ENCODE assay signal across 8 cellular contexts in genomic region chr5:54520438-54520846, GRCh38. TPM values are rescaled to one million over a fixed set of nuclear protein-coding genes. Genes with fewer than 3 reads are reported as not detected.
DNase-seq lines count a peak whose midpoint lies in the region; ATAC-seq and FAIRE-seq lines count a peak whose summit lies in the region.

No MANE protein-coding gene starts in this region.

- 4% methylated on average over 7 of the region's 7 CpGs for WGBS in mesenchymal stem cell

- H3K27me3 Mint-ChIP-seq in CD8-positive, alpha-beta memory T cell = no peaks in the 10 kb centered on the region

- H3K4me3 ChIP-seq in CD8-positive, alpha-beta memory T cell (ENCODE audit: low read length) = peak overlapping the region; percentile 68
- peak overlapping the region; percentile 26 to 95 for H3K4me3 ChIP-seq in mesenchymal stem cell (ENCODE audit: insufficient read depth in 1 of 2, low read depth in 1 of 2, low read length in 2 of 2)

- no peak overlapping the region for H2BK15ac ChIP-seq in mesenchymal stem cell (ENCODE audit: low read depth, poor library complexity, severe bottlenecking)

- H3K4ac ChIP-seq in mesenchymal stem cell (ENCODE audit: low read depth in 1 of 2, low read length in 2 of 2) = peak overlapping the region; percentile 85 to 86

- peaks cover 4 to 32% (median 5%) of the 10 kb centered on the region in 3 donors for H3K36me3 Mint-ChIP-seq in CD8-positive, alpha-beta memory T cell

- no peak overlapping the region for H2AFZ ChIP-seq in mesenchymal stem cell (ENCODE audit: low read depth, low read length)

- peak overlapping the region; percentile 86 to 97 (median 89) for H3K4me3 Mint-ChIP-seq in CD8-positive, alpha-beta memory T cell

- H3K18ac ChIP-seq in mesenchymal stem cell (ENCODE audit: low read depth in 1 of 2, low read length in 2 of 2) = peak overlapping the region; percentile 91 to 92

- peaks cover 23% of the 10 kb centered on the region for H3K79me1 ChIP-seq in mesenchymal stem cell (replicated peaks; ENCODE audit: low read length, poor library complexity, severe bottlenecking)

- no peak for DNase-seq in CD8-positive, alpha-beta memory T cell
- DNase-seq in NOMO-1 treated with DMSO at 0.1 percent for 48 hours (lab: John Stamatoyannopoulos, UW; ENCODE audit: unreplicated experiment) (peak; percentile 73), mesenchymal stem cell (peak; percentile 67), urothelium cell line (ENCODE audit: low spot score) (peak; percentile 27), activated gamma-delta T cell (lab: John Stamatoyannopoulos, UW) (no peak)
- no peak for DNase-seq in stimulated activated CD4-positive, alpha-beta T cell treated with anti-CD3 and anti-CD28 coated beads, Interleukin-12 subunit alpha, Interleukin-12 subunit beta, amount 100 ng/mL, for 4 hours

- H2BK12ac ChIP-seq in mesenchymal stem cell (ENCODE audit: low read length in 2 of 2) = no peak overlapping the region

- no peaks in the 10 kb centered on the region for H3K9me3 Mint-ChIP-seq in CD8-positive, alpha-beta memory T cell

- H3K27ac Mint-ChIP-seq in CD8-positive, alpha-beta memory T cell = peak overlapping the region in 7 of 8 donors; percentile 11 to 88 (median 61)

- H3K14ac ChIP-seq in mesenchymal stem cell (ENCODE audit: low read length in 2 of 2) = peak overlapping the region in 1 of 2 experiments; percentile 93

- H3K27ac ChIP-seq in CD8-positive, alpha-beta memory T cell (ENCODE audit: low read depth, low read length) = no peak overlapping the region
- H3K27ac ChIP-seq in cingulate gyrus (ENCODE audit: low read depth, low read length) (peak overlapping the region; percentile 50), mesenchymal stem cell (ENCODE audit: low read length, poor library complexity, severe bottlenecking) (peak overlapping the region; percentile 54)

- peak overlapping the region; percentile 74 for H4K91ac ChIP-seq in mesenchymal stem cell (ENCODE audit: low read length)

- no peak overlapping the region for H2BK120ac ChIP-seq in mesenchymal stem cell (ENCODE audit: low read depth, low read length)

- no peak overlapping the region for H2AK5ac ChIP-seq in mesenchymal stem cell (ENCODE audit: low read length, severe bottlenecking)

- POLR2A ChIA-PET in CD8-positive, alpha-beta memory T cell (lab: Charles Lee) = no interaction called here

- H3K23ac ChIP-seq in mesenchymal stem cell (ENCODE audit: low read length in 2 of 2) = peak overlapping the region in 1 of 2 experiments; percentile 95

- H3K4me2 ChIP-seq in mesenchymal stem cell (ENCODE audit: low read length, poor library complexity, severe bottlenecking) = peak overlapping the region; percentile 76

- no peak for FAIRE-seq in urothelium cell line (lab: Jason Lieb, UNC)

- peaks cover 24 to 69% (median 35%) of the 10 kb centered on the region in 3 donors for H3K4me1 Mint-ChIP-seq in CD8-positive, alpha-beta memory T cell

- H4K8ac ChIP-seq in mesenchymal stem cell (ENCODE audit: low read length) = peak overlapping the region; percentile 50

- no peaks in the 10 kb centered on the region for H3K9me3 ChIP-seq in CD8-positive, alpha-beta memory T cell (ENCODE audit: low read length)
- H3K9me3 ChIP-seq in mesenchymal stem cell (ENCODE audit: control insufficient read depth, low read length) = no peaks in the 10 kb centered on the region

- H3K4me1 ChIP-seq in CD8-positive, alpha-beta memory T cell (ENCODE audit: insufficient read depth, low read length) = peaks cover 57% of the 10 kb centered on the region
- peaks cover 27% of the 10 kb centered on the region for H3K4me1 ChIP-seq in mesenchymal stem cell (ENCODE audit: control insufficient read depth, insufficient read depth, low read depth, low read length)

- no peak for ATAC-seq in GM21360 (IDR thresholded peaks at IDR 0.05; ENCODE audit: unreplicated experiment)

- no peak overlapping the region for H2BK5ac ChIP-seq in mesenchymal stem cell (ENCODE audit: low read depth, low read length, poor library complexity, severe bottlenecking)

- CTCF ChIA-PET in CD8-positive, alpha-beta memory T cell (lab: Charles Lee) = interaction anchor here (3.8 to 5.2 kb wide), 2 partner anchors 91 to 345 kb away, joined by 24 to 80 read pairs; no protein-coding TSS in a partner anchor

- H3K9ac ChIP-seq in mesenchymal stem cell (ENCODE audit: low read length) = peak overlapping the region; percentile 91

- H3K36me3 ChIP-seq in CD8-positive, alpha-beta memory T cell (ENCODE audit: insufficient read depth, low read length) = no peaks in the 10 kb centered on the region
- H3K36me3 ChIP-seq in mesenchymal stem cell (ENCODE audit: control insufficient read depth in 1 of 2, insufficient read depth in 2 of 2, low read depth in 1 of 2, low read length in 2 of 2) = peaks cover 11 to 31% of the 10 kb centered on the region in 2 experiments

- H3K27me3 ChIP-seq in CD8-positive, alpha-beta memory T cell (ENCODE audit: insufficient read depth, low read length, poor library complexity, severe bottlenecking) = no peaks in the 10 kb centered on the region
- no peaks in the 10 kb centered on the region for H3K27me3 ChIP-seq in mesenchymal stem cell (ENCODE audit: control insufficient read depth in 1 of 2, insufficient read depth in 1 of 2, low read length in 2 of 2)

RNA-seq across cellular contexts. Expression of gene SNX18, which starts 2.9 kb away (rescaled TPM):
- total RNA-seq in CD8-positive, alpha-beta memory T cell = 10 to 100 TPM; 21.5 to 23.9 TPM
- 3.8 TPM for polyA plus RNA-seq in CD8-positive, alpha-beta memory T cell
- polyA plus RNA-seq in mesenchymal stem cell (2013, experiment 1 of 2) = 21.6 TPM
- 22.4 TPM for polyA plus RNA-seq in mesenchymal stem cell (2013, experiment 2 of 2)

Comparison
In these comparisons a context has a peak if more than half of its experiments do, and no peak if none do; other contexts are left out.
1. DNase-seq: peak in NOMO-1 treated with DMSO at 0.1 percent for 48 hours (single experiment), mesenchymal stem cell (single experiment) and urothelium cell line (single experiment); none in CD8-positive, alpha-beta memory T cell (0 of 5), stimulated activated CD4-positive, alpha-beta T cell treated with anti-CD3 and anti-CD28 coated beads, Interleukin-12 subunit alpha, Interleukin-12 subunit beta, amount 100 ng/mL, for 4 hours (single experiment) and activated gamma-delta T cell (single experiment).